23 cellular contexts compared by ENCODE assay signal in genomic region chr11:119619665-119620064, GRCh38.
DNase-seq lines count a peak whose midpoint lies in the region; ATAC-seq lines count a peak whose summit lies in the region.
"Had no signal": no experiment of that assay in that cellular context is flagged by ENCODE, and none has a peak within 500 bp of the region (broad histone marks: within the 10 kb centered on the region; RNA-seq: fewer than 3 reads in every experiment).

No MANE protein-coding gene starts in this region.

- H3K9me3 Mint-ChIP-seq in stimulated activated naive B cell treated with anti-CD40 and anti-IgM and Interleukin-4, amounts not matched to agents 10 μg/mL and 1 μg/mL and 100 μg/mL, for 72 hours, result no peaks in the 10 kb centered on the region
- H3K9me3 Mint-ChIP-seq: activated naive CD4-positive, alpha-beta T cell treated with anti-CD3 and anti-CD28 coated beads, Interleukin-2, amount 50 U/mL, for 72 hours; nephron had no signal

- peaks cover 8 to 19% of the 10 kb centered on the region in 2 donors for H3K27me3 Mint-ChIP-seq in stimulated activated naive B cell treated with anti-CD40 and anti-IgM and Interleukin-4, amounts not matched to agents 10 μg/mL and 1 μg/mL and 100 μg/mL, for 72 hours

- ATAC-seq in GM18861 (IDR thresholded peaks at IDR 0.05; ENCODE audit: unreplicated experiment) (peak; percentile 45), GM21825 (IDR thresholded peaks at IDR 0.05; ENCODE audit: unreplicated experiment) (peak; percentile 56), HG03442 (IDR thresholded peaks at IDR 0.05; ENCODE audit: unreplicated experiment) (no peak)
- ATAC-seq in stimulated activated naive B cell treated with anti-CD40 and anti-IgM and Interleukin-4, amounts not matched to agents 10 μg/mL and 1 μg/mL and 100 μg/mL, for 72 hours (replicated peaks), result peak; percentile 23 to 36
- ATAC-seq: activated CD4-positive, CD25-positive, alpha-beta regulatory T cell treated with anti-CD3 and anti-CD28 coated beads, Interleukin-2, amount 50 U/mL, for 24 hours; activated naive CD4-positive, alpha-beta T cell treated with anti-CD3 and anti-CD28 coated beads, Interleukin-2, amount 50 U/mL, for 72 hours; foreskin keratinocyte; lower lobe of right lung; mucosa of descending colon had no signal

- H3K27ac Mint-ChIP-seq in stimulated activated naive B cell treated with anti-CD40 and anti-IgM and Interleukin-4, amounts not matched to agents 10 μg/mL and 1 μg/mL and 100 μg/mL, for 72 hours, result peak overlapping the region; percentile 60
- H3K27ac Mint-ChIP-seq: activated naive CD4-positive, alpha-beta T cell treated with anti-CD3 and anti-CD28 coated beads, Interleukin-2, amount 50 U/mL, for 72 hours had no signal

- H3K4me1 Mint-ChIP-seq in stimulated activated naive B cell treated with anti-CD40 and anti-IgM and Interleukin-4, amounts not matched to agents 10 μg/mL and 1 μg/mL and 100 μg/mL, for 72 hours, result peaks cover 5 to 7% of the 10 kb centered on the region in 2 donors

- H3K4me3 Mint-ChIP-seq in stimulated activated naive B cell treated with anti-CD40 and anti-IgM and Interleukin-4, amounts not matched to agents 10 μg/mL and 1 μg/mL and 100 μg/mL, for 72 hours, result no peak overlapping the region
- H3K4me3 Mint-ChIP-seq: nephron had no signal

- DNase-seq in NAMALWA (ENCODE audit: low spot score), result peak; percentile 11
- no peak for DNase-seq in stimulated activated naive B cell treated with anti-CD40 and anti-IgM and Interleukin-4, amounts not matched to agents 10 μg/mL and 1 μg/mL and 100 μg/mL, for 72 hours
- no peak for DNase-seq in H4 (ENCODE audit: low spot score)
- DNase-seq in T1000 (lab: John Stamatoyannopoulos, UW), result no peak
- DNase-seq: activated T-cell treated with anti-CD3 and anti-CD28 coated beads for 4 hours; dermis blood vessel endothelial cell; DND-41; foreskin keratinocyte; GOT3; Karpas-422; lower lobe of right lung; mucosa of descending colon; NCI-H1436 treated with DMSO at 0.1 percent for 48 hours; NCI-H446 treated with DMSO at 0.1 percent for 48 hours; RPMI8226; stimulated activated CD4-positive, alpha-beta T cell treated with anti-CD3 and anti-CD28 coated beads, Interleukin-2, amount 100 ng/mL, for 24 hours; trophoblast cell had no signal

- H3K36me3 Mint-ChIP-seq in stimulated activated naive B cell treated with anti-CD40 and anti-IgM and Interleukin-4, amounts not matched to agents 10 μg/mL and 1 μg/mL and 100 μg/mL, for 72 hours, result no peaks in the 10 kb centered on the region
- H3K36me3 Mint-ChIP-seq: activated naive CD4-positive, alpha-beta T cell treated with anti-CD3 and anti-CD28 coated beads, Interleukin-2, amount 50 U/mL, for 72 hours had no signal
